In the genomic region with DNA sequence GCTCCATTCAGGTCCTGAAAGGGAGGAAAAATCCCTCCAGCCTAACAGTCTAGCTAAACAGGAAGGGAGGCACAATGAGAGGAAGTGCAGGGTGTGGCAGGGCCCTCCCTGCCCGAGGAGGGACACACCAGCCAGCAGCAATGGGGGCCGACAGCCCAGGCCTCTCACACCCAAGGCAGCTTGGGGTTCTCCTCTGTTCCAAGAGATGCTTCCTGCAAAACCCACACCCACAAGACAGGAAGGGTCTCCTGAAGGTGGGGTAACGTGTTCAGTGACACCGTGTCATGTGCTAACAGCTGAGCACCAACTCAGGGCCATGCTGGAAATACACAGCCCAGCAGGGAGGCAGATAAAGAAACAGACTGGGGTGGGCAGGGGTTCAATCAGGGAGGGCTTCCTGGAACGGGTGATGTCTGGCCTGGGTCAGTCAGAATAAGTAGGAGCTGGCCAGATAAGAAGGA, we compare ENCODE assay signal across 1 cellular context.
TF ChIP-seq lines count a peak whose summit lies in the region.

No MANE protein-coding gene starts in this region.

TF ChIP-seq in K562, 482 proteins besides CTCF, POLR2A, EP300 and RAD21 (continued from another document):
- TF ChIP-seq, protein P1, sequence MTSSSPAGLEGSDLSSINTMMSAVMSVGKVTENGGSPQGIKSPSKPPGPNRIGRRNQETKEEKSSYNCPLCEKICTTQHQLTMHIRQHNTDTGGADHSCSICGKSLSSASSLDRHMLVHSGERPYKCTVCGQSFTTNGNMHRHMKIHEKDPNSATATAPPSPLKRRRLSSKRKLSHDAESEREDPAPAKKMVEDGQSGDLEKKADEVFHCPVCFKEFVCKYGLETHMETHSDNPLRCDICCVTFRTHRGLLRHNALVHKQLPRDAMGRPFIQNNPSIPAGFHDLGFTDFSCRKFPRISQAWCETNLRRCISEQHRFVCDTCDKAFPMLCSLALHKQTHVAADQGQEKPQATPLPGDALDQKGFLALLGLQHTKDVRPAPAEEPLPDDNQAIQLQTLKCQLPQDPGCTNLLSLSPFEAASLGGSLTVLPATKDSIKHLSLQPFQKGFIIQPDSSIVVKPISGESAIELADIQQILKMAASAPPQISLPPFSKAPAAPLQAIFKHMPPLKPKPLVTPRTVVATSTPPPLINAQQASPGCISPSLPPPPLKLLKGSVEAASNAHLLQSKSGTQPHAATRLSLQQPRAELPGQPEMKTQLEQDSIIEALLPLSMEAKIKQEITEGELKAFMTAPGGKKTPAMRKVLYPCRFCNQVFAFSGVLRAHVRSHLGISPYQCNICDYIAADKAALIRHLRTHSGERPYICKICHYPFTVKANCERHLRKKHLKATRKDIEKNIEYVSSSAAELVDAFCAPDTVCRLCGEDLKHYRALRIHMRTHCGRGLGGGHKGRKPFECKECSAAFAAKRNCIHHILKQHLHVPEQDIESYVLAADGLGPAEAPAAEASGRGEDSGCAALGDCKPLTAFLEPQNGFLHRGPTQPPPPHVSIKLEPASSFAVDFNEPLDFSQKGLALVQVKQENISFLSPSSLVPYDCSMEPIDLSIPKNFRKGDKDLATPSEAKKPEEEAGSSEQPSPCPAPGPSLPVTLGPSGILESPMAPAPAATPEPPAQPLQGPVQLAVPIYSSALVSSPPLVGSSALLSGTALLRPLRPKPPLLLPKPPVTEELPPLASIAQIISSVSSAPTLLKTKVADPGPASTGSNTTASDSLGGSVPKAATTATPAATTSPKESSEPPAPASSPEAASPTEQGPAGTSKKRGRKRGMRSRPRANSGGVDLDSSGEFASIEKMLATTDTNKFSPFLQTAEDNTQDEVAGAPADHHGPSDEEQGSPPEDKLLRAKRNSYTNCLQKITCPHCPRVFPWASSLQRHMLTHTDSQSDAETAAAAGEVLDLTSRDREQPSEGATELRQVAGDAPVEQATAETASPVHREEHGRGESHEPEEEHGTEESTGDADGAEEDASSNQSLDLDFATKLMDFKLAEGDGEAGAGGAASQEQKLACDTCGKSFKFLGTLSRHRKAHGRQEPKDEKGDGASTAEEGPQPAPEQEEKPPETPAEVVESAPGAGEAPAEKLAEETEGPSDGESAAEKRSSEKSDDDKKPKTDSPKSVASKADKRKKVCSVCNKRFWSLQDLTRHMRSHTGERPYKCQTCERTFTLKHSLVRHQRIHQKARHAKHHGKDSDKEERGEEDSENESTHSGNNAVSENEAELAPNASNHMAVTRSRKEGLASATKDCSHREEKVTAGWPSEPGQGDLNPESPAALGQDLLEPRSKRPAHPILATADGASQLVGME (CRISPR knock-in tag; IDR thresholded peaks at IDR 0.05): no peak
- TF ChIP-seq TEAD1 (CRISPR knock-in tag; IDR thresholded peaks at IDR 0.05) (no peak), SIN3B (IDR thresholded peaks at IDR 0.05; ENCODE audit: low read depth) (no peak), ETV5 (CRISPR knock-in tag; IDR thresholded peaks at IDR 0.05; ENCODE audit: low read depth) (no peak), E2F3 (CRISPR knock-in tag; IDR thresholded peaks at IDR 0.05) (no peak), BRCA1 (IDR thresholded peaks at IDR 0.05) (no peak), BRCA1 (CRISPR knock-in tag; IDR thresholded peaks at IDR 0.05) (no peak), ESRRA (IDR thresholded peaks at IDR 0.05; ENCODE audit: borderline replicate concordance, low read depth) (no peak), PTTG1 (tag; IDR thresholded peaks at IDR 0.05; ENCODE audit: low read depth) (no peak), HCFC1 (IDR thresholded peaks at IDR 0.05; ENCODE audit: low read depth, low read length) (no peak), TEAD4 (IDR thresholded peaks at IDR 0.05; ENCODE audit: low read length) (no peak), TEAD4 (CRISPR knock-in tag; IDR thresholded peaks at IDR 0.05; ENCODE audit: borderline replicate concordance) (no peak), NR4A1 (CRISPR knock-in tag; IDR thresholded peaks at IDR 0.05) (no peak), NR4A1 (tag; IDR thresholded peaks at IDR 0.05) (no peak), ASH1L (IDR thresholded peaks at IDR 0.05; ENCODE audit: borderline replicate concordance, low read depth, partially characterized antibody) (no peak), NCOA2 (IDR thresholded peaks at IDR 0.05; ENCODE audit: partially characterized antibody in 2 of 2) (no peak), CBX2 (IDR thresholded peaks at IDR 0.05; ENCODE audit: insufficient read depth, low read length, poor library complexity, severe bottlenecking) (no peak), MTA3 (IDR thresholded peaks at IDR 0.05; ENCODE audit: borderline replicate concordance) (no peak), CSDE1 (IDR thresholded peaks at IDR 0.05) (no peak)
- TF ChIP-seq, protein P2, sequence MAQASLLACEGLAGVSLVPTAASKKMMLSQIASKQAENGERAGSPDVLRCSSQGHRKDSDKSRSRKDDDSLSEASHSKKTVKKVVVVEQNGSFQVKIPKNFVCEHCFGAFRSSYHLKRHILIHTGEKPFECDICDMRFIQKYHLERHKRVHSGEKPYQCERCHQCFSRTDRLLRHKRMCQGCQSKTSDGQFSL (CRISPR knock-in tag; IDR thresholded peaks at IDR 0.05): no peak
- TF ChIP-seq, protein P2 (tag; IDR thresholded peaks at IDR 0.05): no peak
- TF ChIP-seq, protein P3, sequence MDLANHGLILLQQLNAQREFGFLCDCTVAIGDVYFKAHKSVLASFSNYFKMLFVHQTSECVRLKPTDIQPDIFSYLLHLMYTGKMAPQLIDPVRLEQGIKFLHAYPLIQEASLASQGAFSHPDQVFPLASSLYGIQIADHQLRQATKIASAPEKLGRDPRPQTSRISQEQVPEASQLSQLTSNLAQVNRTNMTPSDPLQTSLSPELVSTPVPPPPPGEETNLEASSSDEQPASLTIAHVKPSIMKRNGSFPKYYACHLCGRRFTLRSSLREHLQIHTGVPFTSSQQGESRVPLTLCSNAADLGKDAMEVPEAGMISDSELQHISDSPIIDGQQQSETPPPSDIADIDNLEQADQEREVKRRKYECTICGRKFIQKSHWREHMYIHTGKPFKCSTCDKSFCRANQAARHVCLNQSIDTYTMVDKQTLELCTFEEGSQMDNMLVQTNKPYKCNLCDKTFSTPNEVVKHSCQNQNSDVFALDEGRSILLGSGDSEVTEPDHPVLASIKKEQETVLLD (IDR thresholded peaks at IDR 0.05): no peak
